ENCODE assay signal across 1 cellular context in genomic region chr17:50765454-50766221, GRCh38.
TF ChIP-seq lines count a peak whose summit lies in the region.

No MANE protein-coding gene starts in this region.

TF ChIP-seq in WTC11, 78 proteins besides CTCF, POLR2A, EP300 and RAD21 (continued from another document):
- TF ChIP-seq ZSCAN18 (CRISPR knock-in tag; IDR thresholded peaks at IDR 0.05): no peak
TF ChIP-seq in WTC11: peak in this region for 0.
